2 cellular contexts compared by ENCODE assay signal in the genomic region with DNA sequence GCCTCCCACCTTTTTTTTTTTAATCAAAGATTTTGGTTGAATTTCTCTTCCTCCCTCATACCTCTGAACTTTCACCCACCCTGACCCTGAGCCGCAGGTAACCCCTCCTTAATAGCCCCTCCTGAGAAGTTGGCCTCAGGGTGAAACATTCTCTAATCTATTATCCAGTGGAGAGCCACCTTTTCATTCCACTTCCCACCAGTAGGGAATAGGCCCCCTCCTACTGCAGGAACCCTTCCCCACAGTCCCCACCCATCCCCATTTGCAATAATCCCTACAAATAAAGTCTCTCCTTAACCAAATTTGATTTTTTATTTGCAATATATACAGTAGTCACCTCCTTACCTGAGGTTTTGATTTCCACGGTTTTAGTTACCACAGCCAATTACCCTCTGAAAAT.
TF ChIP-seq lines count a peak whose summit lies in the region.

No MANE protein-coding gene starts in this region.

TF ChIP-seq in HCT116, 20 proteins besides CTCF, POLR2A, EP300 and RAD21:
- TF ChIP-seq TCF7L2 (IDR thresholded peaks at IDR 0.05; ENCODE audit: borderline replicate concordance, extremely low read depth, insufficient read depth, insufficient read length), result no peak
- no peak for TF ChIP-seq CBX3 (IDR thresholded peaks at IDR 0.05; ENCODE audit: low read depth)
- TF ChIP-seq EGR1 (IDR thresholded peaks at IDR 0.05; ENCODE audit: low read depth), result no peak
- TF ChIP-seq, protein P1, sequence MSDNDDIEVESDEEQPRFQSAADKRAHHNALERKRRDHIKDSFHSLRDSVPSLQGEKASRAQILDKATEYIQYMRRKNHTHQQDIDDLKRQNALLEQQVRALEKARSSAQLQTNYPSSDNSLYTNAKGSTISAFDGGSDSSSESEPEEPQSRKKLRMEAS (IDR thresholded peaks at IDR 0.05), result no peak
- TF ChIP-seq, protein P2, sequence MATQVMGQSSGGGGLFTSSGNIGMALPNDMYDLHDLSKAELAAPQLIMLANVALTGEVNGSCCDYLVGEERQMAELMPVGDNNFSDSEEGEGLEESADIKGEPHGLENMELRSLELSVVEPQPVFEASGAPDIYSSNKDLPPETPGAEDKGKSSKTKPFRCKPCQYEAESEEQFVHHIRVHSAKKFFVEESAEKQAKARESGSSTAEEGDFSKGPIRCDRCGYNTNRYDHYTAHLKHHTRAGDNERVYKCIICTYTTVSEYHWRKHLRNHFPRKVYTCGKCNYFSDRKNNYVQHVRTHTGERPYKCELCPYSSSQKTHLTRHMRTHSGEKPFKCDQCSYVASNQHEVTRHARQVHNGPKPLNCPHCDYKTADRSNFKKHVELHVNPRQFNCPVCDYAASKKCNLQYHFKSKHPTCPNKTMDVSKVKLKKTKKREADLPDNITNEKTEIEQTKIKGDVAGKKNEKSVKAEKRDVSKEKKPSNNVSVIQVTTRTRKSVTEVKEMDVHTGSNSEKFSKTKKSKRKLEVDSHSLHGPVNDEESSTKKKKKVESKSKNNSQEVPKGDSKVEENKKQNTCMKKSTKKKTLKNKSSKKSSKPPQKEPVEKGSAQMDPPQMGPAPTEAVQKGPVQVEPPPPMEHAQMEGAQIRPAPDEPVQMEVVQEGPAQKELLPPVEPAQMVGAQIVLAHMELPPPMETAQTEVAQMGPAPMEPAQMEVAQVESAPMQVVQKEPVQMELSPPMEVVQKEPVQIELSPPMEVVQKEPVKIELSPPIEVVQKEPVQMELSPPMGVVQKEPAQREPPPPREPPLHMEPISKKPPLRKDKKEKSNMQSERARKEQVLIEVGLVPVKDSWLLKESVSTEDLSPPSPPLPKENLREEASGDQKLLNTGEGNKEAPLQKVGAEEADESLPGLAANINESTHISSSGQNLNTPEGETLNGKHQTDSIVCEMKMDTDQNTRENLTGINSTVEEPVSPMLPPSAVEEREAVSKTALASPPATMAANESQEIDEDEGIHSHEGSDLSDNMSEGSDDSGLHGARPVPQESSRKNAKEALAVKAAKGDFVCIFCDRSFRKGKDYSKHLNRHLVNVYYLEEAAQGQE (IDR thresholded peaks at IDR 0.05; ENCODE audit: low read depth), result no peak
- no peak for TF ChIP-seq ELF1 (IDR thresholded peaks at IDR 0.05; ENCODE audit: borderline replicate concordance, low read depth)
- TF ChIP-seq SIN3A (IDR thresholded peaks at IDR 0.05; ENCODE audit: low read depth), result no peak
- TF ChIP-seq CEBPB (IDR thresholded peaks at IDR 0.05; ENCODE audit: low read depth), result no peak
- no peak for TF ChIP-seq EZH2phosphoT487 (IDR thresholded peaks at IDR 0.05; ENCODE audit: borderline replicate concordance)
- no peak for TF ChIP-seq ZFX (IDR thresholded peaks at IDR 0.05)
- TF ChIP-seq SRF (IDR thresholded peaks at IDR 0.05; ENCODE audit: low read depth), result no peak
- TF ChIP-seq ZNF274 (IDR thresholded peaks at IDR 0.05; ENCODE audit: low read depth, low read length), result no peak
- no peak for TF ChIP-seq POLR2AphosphoS5 (IDR thresholded peaks at IDR 0.05; ENCODE audit: low read depth, low read length)
- no peak for TF ChIP-seq JUND (IDR thresholded peaks at IDR 0.05)
- TF ChIP-seq EZH2 (IDR thresholded peaks at IDR 0.05), result no peak
- no peak for TF ChIP-seq FOSL1 (IDR thresholded peaks at IDR 0.05; ENCODE audit: low read depth)
- TF ChIP-seq, protein P3, sequence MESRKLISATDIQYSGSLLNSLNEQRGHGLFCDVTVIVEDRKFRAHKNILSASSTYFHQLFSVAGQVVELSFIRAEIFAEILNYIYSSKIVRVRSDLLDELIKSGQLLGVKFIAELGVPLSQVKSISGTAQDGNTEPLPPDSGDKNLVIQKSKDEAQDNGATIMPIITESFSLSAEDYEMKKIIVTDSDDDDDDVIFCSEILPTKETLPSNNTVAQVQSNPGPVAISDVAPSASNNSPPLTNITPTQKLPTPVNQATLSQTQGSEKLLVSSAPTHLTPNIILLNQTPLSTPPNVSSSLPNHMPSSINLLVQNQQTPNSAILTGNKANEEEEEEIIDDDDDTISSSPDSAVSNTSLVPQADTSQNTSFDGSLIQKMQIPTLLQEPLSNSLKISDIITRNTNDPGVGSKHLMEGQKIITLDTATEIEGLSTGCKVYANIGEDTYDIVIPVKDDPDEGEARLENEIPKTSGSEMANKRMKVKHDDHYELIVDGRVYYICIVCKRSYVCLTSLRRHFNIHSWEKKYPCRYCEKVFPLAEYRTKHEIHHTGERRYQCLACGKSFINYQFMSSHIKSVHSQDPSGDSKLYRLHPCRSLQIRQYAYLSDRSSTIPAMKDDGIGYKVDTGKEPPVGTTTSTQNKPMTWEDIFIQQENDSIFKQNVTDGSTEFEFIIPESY (IDR thresholded peaks at IDR 0.05; ENCODE audit: extremely low read depth, insufficient replicate concordance, low read length), result no peak
- TF ChIP-seq, protein P4, sequence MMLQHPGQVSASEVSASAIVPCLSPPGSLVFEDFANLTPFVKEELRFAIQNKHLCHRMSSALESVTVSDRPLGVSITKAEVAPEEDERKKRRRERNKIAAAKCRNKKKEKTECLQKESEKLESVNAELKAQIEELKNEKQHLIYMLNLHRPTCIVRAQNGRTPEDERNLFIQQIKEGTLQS (IDR thresholded peaks at IDR 0.05), result no peak
- no peak for TF ChIP-seq YY1 (IDR thresholded peaks at IDR 0.05; ENCODE audit: extremely low read depth, insufficient replicate concordance, low read depth, low read length)
- TF ChIP-seq SP1 (IDR thresholded peaks at IDR 0.05; ENCODE audit: low read depth), result no peak

TF ChIP-seq in K562, 482 proteins besides CTCF, POLR2A, EP300 and RAD21:
- TF ChIP-seq, protein P5, sequence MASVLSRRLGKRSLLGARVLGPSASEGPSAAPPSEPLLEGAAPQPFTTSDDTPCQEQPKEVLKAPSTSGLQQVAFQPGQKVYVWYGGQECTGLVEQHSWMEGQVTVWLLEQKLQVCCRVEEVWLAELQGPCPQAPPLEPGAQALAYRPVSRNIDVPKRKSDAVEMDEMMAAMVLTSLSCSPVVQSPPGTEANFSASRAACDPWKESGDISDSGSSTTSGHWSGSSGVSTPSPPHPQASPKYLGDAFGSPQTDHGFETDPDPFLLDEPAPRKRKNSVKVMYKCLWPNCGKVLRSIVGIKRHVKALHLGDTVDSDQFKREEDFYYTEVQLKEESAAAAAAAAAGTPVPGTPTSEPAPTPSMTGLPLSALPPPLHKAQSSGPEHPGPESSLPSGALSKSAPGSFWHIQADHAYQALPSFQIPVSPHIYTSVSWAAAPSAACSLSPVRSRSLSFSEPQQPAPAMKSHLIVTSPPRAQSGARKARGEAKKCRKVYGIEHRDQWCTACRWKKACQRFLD (CRISPR knock-in tag; IDR thresholded peaks at IDR 0.05), result no peak
- TF ChIP-seq, protein P6, sequence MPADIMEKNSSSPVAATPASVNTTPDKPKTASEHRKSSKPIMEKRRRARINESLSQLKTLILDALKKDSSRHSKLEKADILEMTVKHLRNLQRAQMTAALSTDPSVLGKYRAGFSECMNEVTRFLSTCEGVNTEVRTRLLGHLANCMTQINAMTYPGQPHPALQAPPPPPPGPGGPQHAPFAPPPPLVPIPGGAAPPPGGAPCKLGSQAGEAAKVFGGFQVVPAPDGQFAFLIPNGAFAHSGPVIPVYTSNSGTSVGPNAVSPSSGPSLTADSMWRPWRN (IDR thresholded peaks at IDR 0.05; ENCODE audit: low read depth), result no peak
- TF ChIP-seq CBFA2T3 (IDR thresholded peaks at IDR 0.05) (no peak), KAT7 (CRISPR knock-in tag; IDR thresholded peaks at IDR 0.05; ENCODE audit: borderline replicate concordance) (no peak), TBP (optimal IDR thresholded peaks at IDR 0.05; ENCODE audit: low read depth, low read length) (no peak), CCNT2 (IDR thresholded peaks at IDR 0.05; ENCODE audit: borderline replicate concordance, extremely low read depth, insufficient read length, low read depth, low read length) (no peak), KDM2B (CRISPR knock-in tag; IDR thresholded peaks at IDR 0.05) (no peak), FOXM1 (IDR thresholded peaks at IDR 0.05; ENCODE audit: low read depth) (no peak), FOXM1 (CRISPR knock-in tag; IDR thresholded peaks at IDR 0.05; ENCODE audit: low read depth) (no peak), SIN3B (IDR thresholded peaks at IDR 0.05; ENCODE audit: low read depth) (no peak), ZNF311 (CRISPR knock-in tag; IDR thresholded peaks at IDR 0.05) (no peak), GABPB2 (CRISPR knock-in tag; conservative IDR thresholded peaks at IDR 0.05) (no peak)
- TF ChIP-seq, protein P7, sequence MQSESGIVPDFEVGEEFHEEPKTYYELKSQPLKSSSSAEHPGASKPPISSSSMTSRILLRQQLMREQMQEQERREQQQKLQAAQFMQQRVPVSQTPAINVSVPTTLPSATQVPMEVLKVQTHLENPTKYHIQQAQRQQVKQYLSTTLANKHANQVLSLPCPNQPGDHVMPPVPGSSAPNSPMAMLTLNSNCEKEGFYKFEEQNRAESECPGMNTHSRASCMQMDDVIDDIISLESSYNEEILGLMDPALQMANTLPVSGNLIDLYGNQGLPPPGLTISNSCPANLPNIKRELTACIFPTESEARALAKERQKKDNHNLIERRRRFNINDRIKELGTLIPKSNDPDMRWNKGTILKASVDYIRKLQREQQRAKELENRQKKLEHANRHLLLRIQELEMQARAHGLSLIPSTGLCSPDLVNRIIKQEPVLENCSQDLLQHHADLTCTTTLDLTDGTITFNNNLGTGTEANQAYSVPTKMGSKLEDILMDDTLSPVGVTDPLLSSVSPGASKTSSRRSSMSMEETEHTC (IDR thresholded peaks at IDR 0.05), result no peak
